17 cellular contexts compared by ENCODE assay signal in genomic region chr2:226073496-226073895, GRCh38.
"Had no signal": no experiment of that assay in that cellular context is flagged by ENCODE, and none has a peak within 500 bp of the region (broad histone marks: within the 10 kb centered on the region; RNA-seq: fewer than 3 reads in every experiment).

No MANE protein-coding gene starts in this region.

- H3K27ac ChIP-seq: coronary artery, psoas muscle had no signal

- DNase-seq: effector CD4-positive, alpha-beta T cell; endodermal cell; foreskin fibroblast; immature natural killer cell; kidney; left colon; left ventricle myocardium superior; mesenchymal stem cell; naive B cell; psoas muscle; retina; stimulated activated CD4-positive, alpha-beta T cell treated with anti-CD3 and anti-CD28 coated beads, Interleukin-2, amount 100 ng/mL, for 48 hours; stimulated activated naive CD4-positive, alpha-beta T cell treated with Interleukin-2 at 50 U/mL for 16 hours; trophoblast cell had no signal

- FAIRE-seq: kidney had no signal

- H3K4me3 ChIP-seq: coronary artery, lung, psoas muscle had no signal

- ATAC-seq: left colon, left ventricle myocardium superior, psoas muscle, sciatic nerve had no signal

- H3K4me1 ChIP-seq: psoas muscle had no signal

- H3K9me3 ChIP-seq: psoas muscle had no signal
